In the genomic region with DNA sequence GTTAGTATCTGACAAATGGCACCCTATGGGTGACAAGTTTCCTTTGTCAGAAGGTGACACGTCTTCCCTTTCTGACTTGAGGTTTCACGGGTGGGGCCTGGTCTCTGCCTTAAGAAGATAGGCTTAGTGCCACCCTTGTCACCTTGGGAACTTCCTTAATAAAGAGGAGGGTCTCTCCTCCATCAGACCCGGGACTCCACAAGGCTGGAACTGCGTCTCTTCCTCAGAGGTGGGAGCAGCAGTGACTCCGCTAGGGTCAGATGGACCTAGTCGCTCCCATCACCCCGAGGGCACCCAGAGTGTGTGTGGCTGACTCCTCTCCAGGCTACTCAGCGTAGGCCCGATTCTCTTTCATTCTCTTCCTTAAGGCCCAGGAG, we compare ENCODE assay signal across 8 cellular contexts. TPM values are rescaled to one million over a fixed set of nuclear protein-coding genes. Genes with fewer than 3 reads are reported as not detected.
DNase-seq lines count a peak whose midpoint lies in the region; ATAC-seq, FAIRE-seq and TF ChIP-seq lines count a peak whose summit lies in the region.

No MANE protein-coding gene starts in this region.

- in situ Hi-C loops in KBM-7 (cut with MboI; ENCODE audit: low pct_unique_long_range_greater_than_20kb, low sequenced_read_pairs), result no loop called here

- no peak for ATAC-seq in CD4-positive, CD25-positive, alpha-beta regulatory T cell (ENCODE audit: low read depth in 2 of 2)
- ATAC-seq in HG03378 (IDR thresholded peaks at IDR 0.05; ENCODE audit: unreplicated experiment), result peak; percentile 9
- ATAC-seq in activated naive CD4-positive, alpha-beta T cell treated with anti-CD3 and anti-CD28 coated beads, Interleukin-2, amount 50 U/mL, for 72 hours, result peak; percentile 6 to 7
- no peak for ATAC-seq in GM21381 (IDR thresholded peaks at IDR 0.05; ENCODE audit: unreplicated experiment)

- peaks cover 4% of the 10 kb centered on the region for H3K36me3 Mint-ChIP-seq in CD4-positive, CD25-positive, alpha-beta regulatory T cell
- H3K36me3 Mint-ChIP-seq in activated naive CD4-positive, alpha-beta T cell treated with anti-CD3 and anti-CD28 coated beads, Interleukin-2, amount 50 U/mL, for 72 hours, result peaks cover 0 to 6% of the 10 kb centered on the region in 2 donors

- peak overlapping the region; percentile 95 to 100 (median 98) for H3K4me3 Mint-ChIP-seq in CD4-positive, CD25-positive, alpha-beta regulatory T cell

- FAIRE-seq in kidney (lab: Jason Lieb, UNC), result no peak

- peak overlapping the region in 1 of 2 donors; percentile 51 for H3K9ac ChIP-seq in kidney (ENCODE audit: low read length in 2 of 2)
- peak overlapping the region in 2 of 5 donors; percentile 13 to 59 for H3K9ac ChIP-seq in subcutaneous abdominal adipose tissue (ENCODE audit: low read length in 5 of 5)

- no peaks in the 10 kb centered on the region for H3K27me3 Mint-ChIP-seq in CD4-positive, CD25-positive, alpha-beta regulatory T cell

- no peaks in the 10 kb centered on the region for H3K27me3 ChIP-seq in CD4-positive, CD25-positive, alpha-beta regulatory T cell (ENCODE audit: control insufficient read depth, insufficient read depth, low read length)
- H3K27me3 ChIP-seq in subcutaneous abdominal adipose tissue (ENCODE audit: control insufficient read depth in 5 of 5, insufficient read depth in 4 of 5, low read length in 5 of 5), result no peaks in the 10 kb centered on the region

- no peaks in the 10 kb centered on the region for H3K9me3 Mint-ChIP-seq in CD4-positive, CD25-positive, alpha-beta regulatory T cell
- H3K9me3 Mint-ChIP-seq in activated naive CD4-positive, alpha-beta T cell treated with anti-CD3 and anti-CD28 coated beads, Interleukin-2, amount 50 U/mL, for 72 hours, result no peaks in the 10 kb centered on the region

- H3K27ac ChIP-seq in CD4-positive, CD25-positive, alpha-beta regulatory T cell (ENCODE audit: insufficient read depth, low read length, poor library complexity, severe bottlenecking), result peak overlapping the region; percentile 77
- no peak overlapping the region for H3K27ac ChIP-seq in kidney (ENCODE audit: low read depth in 2 of 2, low read length in 2 of 2)
- no peak overlapping the region for H3K27ac ChIP-seq in subcutaneous abdominal adipose tissue (ENCODE audit: low read depth, low read length)

- peak in 1 of 3 donors; percentile 66 for DNase-seq in CD4-positive, CD25-positive, alpha-beta regulatory T cell
- peak in 1 of 2 donors; percentile 19 for DNase-seq in activated naive CD4-positive, alpha-beta T cell treated with anti-CD3 and anti-CD28 coated beads, Interleukin-2, amount 50 U/mL, for 72 hours (ENCODE audit: low spot score in 2 of 2)
- DNase-seq in kidney, result no peak
- no peak for DNase-seq in KBM-7
- DNase-seq in germinal center (ENCODE audit: low spot score), result no peak

- H3K4me1 Mint-ChIP-seq in CD4-positive, CD25-positive, alpha-beta regulatory T cell, result peaks cover 15 to 34% (median 26%) of the 10 kb centered on the region in 4 donors

- peak overlapping the region; percentile 37 for H3K4me3 ChIP-seq in CD4-positive, CD25-positive, alpha-beta regulatory T cell (ENCODE audit: low read depth, low read length)
- peak overlapping the region; percentile 52 to 64 for H3K4me3 ChIP-seq in kidney (ENCODE audit: low read length in 2 of 2)
- H3K4me3 ChIP-seq in subcutaneous abdominal adipose tissue (ENCODE audit: low read depth in 1 of 5, low read length in 5 of 5), result peak overlapping the region; percentile 64 to 84 (median 68)

- no peak for TF ChIP-seq CTCF in kidney (IDR thresholded peaks at IDR 0.05; ENCODE audit: borderline replicate concordance, extremely low read depth, insufficient read depth)

- H3K9me3 ChIP-seq in CD4-positive, CD25-positive, alpha-beta regulatory T cell (ENCODE audit: control insufficient read depth in 2 of 2, low read length in 2 of 2), result no peaks in the 10 kb centered on the region
- H3K9me3 ChIP-seq in kidney (ENCODE audit: control insufficient read depth in 1 of 2, low read length in 2 of 2) (no peaks in the 10 kb centered on the region), subcutaneous abdominal adipose tissue (ENCODE audit: control insufficient read depth in 5 of 5, low read length in 5 of 5) (no peaks in the 10 kb centered on the region)

- peaks cover 26% of the 10 kb centered on the region for H3K4me1 ChIP-seq in CD4-positive, CD25-positive, alpha-beta regulatory T cell (ENCODE audit: control insufficient read depth, insufficient read depth, low read length, poor library complexity, severe bottlenecking)
- H3K4me1 ChIP-seq in kidney (ENCODE audit: control insufficient read depth in 1 of 2, insufficient read depth in 1 of 2, low read depth in 1 of 2, low read length in 2 of 2) (peaks cover 0 to 15% of the 10 kb centered on the region in 2 donors), subcutaneous abdominal adipose tissue (ENCODE audit: control insufficient read depth in 5 of 5, insufficient read depth in 5 of 5, low read length in 5 of 5) (peaks cover 6 to 27% (median 20%) of the 10 kb centered on the region in 5 donors)

- intact Hi-C loops in kidney (cut with DNase I), result no loop called here

- no peaks in the 10 kb centered on the region for H3K36me3 ChIP-seq in CD4-positive, CD25-positive, alpha-beta regulatory T cell (ENCODE audit: control insufficient read depth, insufficient read depth, low read length)
- H3K36me3 ChIP-seq in kidney (ENCODE audit: control insufficient read depth in 1 of 2, insufficient read depth in 2 of 2, low read length in 2 of 2) (no peaks in the 10 kb centered on the region), subcutaneous abdominal adipose tissue (ENCODE audit: control insufficient read depth in 5 of 5, insufficient read depth in 5 of 5, low read length in 5 of 5) (no peaks in the 10 kb centered on the region)

- H3K27ac Mint-ChIP-seq in CD4-positive, CD25-positive, alpha-beta regulatory T cell, result peak overlapping the region; percentile 80 to 97 (median 87)
- peak overlapping the region; percentile 91 for H3K27ac Mint-ChIP-seq in activated naive CD4-positive, alpha-beta T cell treated with anti-CD3 and anti-CD28 coated beads, Interleukin-2, amount 50 U/mL, for 72 hours

RNA-seq across cellular contexts. Expression of gene WDTC1, which starts 0.8 kb away (rescaled TPM):
- 46.1 TPM for total RNA-seq in CD4-positive, CD25-positive, alpha-beta regulatory T cell
- polyA plus RNA-seq in CD4-positive, CD25-positive, alpha-beta regulatory T cell, result 1 to 10 TPM; 3.3 to 5.9 (median 5.5) TPM
- total RNA-seq in activated naive CD4-positive, alpha-beta T cell treated with anti-CD3 and anti-CD28 coated beads, Interleukin-2, amount 50 U/mL, for 72 hours, result 10 to 100 TPM; 26.4 to 36.1 TPM
- total RNA-seq in kidney, result 42.2 TPM
- 23.7 TPM for polyA plus RNA-seq in kidney (ENCODE audit: insufficient read depth, low read depth, low replicate concordance)

Comparison
In these comparisons a context has a peak if more than half of its experiments do, and no peak if none do; other contexts are left out.
1. ATAC-seq: peak in HG03378 (single experiment) and activated naive CD4-positive, alpha-beta T cell treated with anti-CD3 and anti-CD28 coated beads, Interleukin-2, amount 50 U/mL, for 72 hours (2 of 2); none in CD4-positive, CD25-positive, alpha-beta regulatory T cell (0 of 2) and GM21381 (single experiment).
2. Peak in every context shown above with its lines, with median percentiles within 50 percentile points of each other: H3K4me3 ChIP-seq.